In genomic region chr7:11272352-11272751, GRCh38 we compare ENCODE assay signal across 9 cellular contexts.
"Had no signal": no experiment of that assay in that cellular context is flagged by ENCODE, and none has a peak within 500 bp of the region (broad histone marks: within the 10 kb centered on the region; RNA-seq: fewer than 3 reads in every experiment).

No MANE protein-coding gene starts in this region.

- H2AFZ ChIP-seq: GM23248, GM23338 had no signal

- ATAC-seq: GM23338, HCT116 had no signal

- DNase-seq: GM23248, GOT3, H7, H9, HCEC 1CT, HFFc6 had no signal

- H3K4me1 ChIP-seq: HAP-1 had no signal

- H3K9ac ChIP-seq: GM23248 had no signal

- H3K27ac ChIP-seq: GM23248 had no signal

- H3K9me3 ChIP-seq: HAP-1 had no signal

- H3K4me3 ChIP-seq: GM23248, GM23338, HAP-1 had no signal

- H3K36me3 ChIP-seq: HAP-1 had no signal

- H3K4me2 ChIP-seq: GM23338 had no signal
